ENCODE assay signal across 8 cellular contexts in the genomic region with DNA sequence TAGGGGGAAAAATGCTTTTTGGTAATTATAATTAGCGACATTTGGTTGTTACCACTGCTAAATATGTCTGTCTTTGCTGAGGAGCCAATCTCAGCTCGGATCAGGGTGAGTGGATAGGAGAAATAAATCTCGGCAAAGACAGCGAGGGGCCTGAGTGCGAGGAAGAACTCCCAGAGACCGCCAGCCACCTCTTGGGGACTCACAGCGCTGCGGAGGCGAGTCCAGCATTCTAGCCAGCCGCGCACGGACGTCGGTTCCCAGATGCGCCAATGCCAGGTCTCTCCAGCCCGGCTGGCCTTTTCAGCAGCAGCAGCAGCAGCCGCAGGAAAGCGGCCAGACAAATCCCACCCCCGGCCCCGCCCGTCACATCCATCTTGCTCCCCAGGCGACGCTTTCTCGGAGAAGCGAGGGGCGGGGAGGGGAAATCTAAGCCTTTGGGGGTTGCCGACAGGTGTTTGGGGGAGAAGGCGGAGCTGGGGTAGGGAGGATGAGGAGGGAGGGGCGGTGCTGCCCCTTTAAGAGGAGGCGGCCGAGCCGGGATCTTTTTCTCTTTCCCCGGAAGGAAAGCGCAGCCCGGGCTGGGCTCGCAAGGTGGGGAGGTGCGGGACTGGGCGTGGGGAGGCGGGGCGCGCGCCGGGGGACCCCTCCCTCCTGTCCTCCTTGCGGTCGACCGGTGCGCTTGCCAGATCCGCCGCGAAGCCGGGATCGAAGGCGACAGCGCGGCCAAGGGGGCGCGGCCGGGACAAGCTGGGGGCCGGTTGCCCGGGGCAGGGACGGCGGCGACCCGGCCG. TPM values are rescaled to one million over a fixed set of nuclear protein-coding genes. Genes with fewer than 3 reads are reported as not detected.
A peak's percentile ranks its signal among the peaks of the same experiment; 100 is the strongest.
DNase-seq lines count a peak whose midpoint lies in the region; ATAC-seq, FAIRE-seq and TF ChIP-seq lines count a peak whose summit lies in the region.

A gene (plus strand): TSS at position 685 of the 791 bp plus-strand sequence. CDS start 330 bp downstream, outside the sequence.

- intact Hi-C loops in activated CD8-positive, alpha-beta T cell treated with anti-CD3 and anti-CD28 coated beads for 36 hours (cut with micrococcal nuclease), result no loop called here
- intact Hi-C loops in lower leg skin (cut with DNase I; ENCODE audit: low total_unique reads), result no loop called here

- peaks cover 16% of the 10 kb centered on the region for H3K4me1 ChIP-seq in ectodermal cell (ENCODE audit: control insufficient read depth, insufficient read depth, low read length)

- no peak within 1 kb of the TSS for H3K27ac ChIP-seq in ectodermal cell (ENCODE audit: insufficient read depth, low read depth, low read length, poor library complexity, severe bottlenecking)

- H3K4me3 Mint-ChIP-seq in activated CD8-positive, alpha-beta T cell treated with anti-CD3 and anti-CD28 coated beads for 36 hours, result peak within 1 kb of the TSS; percentile 82

- peaks cover 3% of the 10 kb centered on the region for H3K27me3 Mint-ChIP-seq in activated CD8-positive, alpha-beta T cell treated with anti-CD3 and anti-CD28 coated beads for 36 hours

- TF ChIP-seq CTCF in D721Med (IDR thresholded peaks at IDR 0.05; ENCODE audit: insufficient read depth, missing control alignments) (no peak), lower leg skin (IDR thresholded peaks at IDR 0.05) (no peak)
- TF ChIP-seq CTCF in activated CD8-positive, alpha-beta T cell treated with anti-CD3 and anti-CD28 coated beads for 36 hours (IDR thresholded peaks at IDR 0.05), result no peak

- no peak for TF ChIP-seq POLR2A in lower leg skin (IDR thresholded peaks at IDR 0.05)

- no peak for FAIRE-seq in D721Med (lab: Jason Lieb, UNC)

- 0 to 1% methylated on average over 65 of the region's 65 CpGs for WGBS in ectodermal cell, 2 experiments
- 0 to 1% methylated on average over 54 to 60 of the region's 65 CpGs for WGBS in lower leg skin, 2 donors

- no peaks in the 10 kb centered on the region for H3K9me3 ChIP-seq in ectodermal cell (ENCODE audit: control insufficient read depth, low read length)

- DNase-seq in D721Med (ENCODE audit: insufficient read length, low spot score) (peak; percentile 72), NCI-H460 (ENCODE audit: extremely low read depth, low read depth) (peak; percentile 63), lower leg skin (ENCODE audit: low spot score in 2 of 2) (peak; percentile 39 to 92)
- peak; percentile 68 for DNase-seq in activated CD8-positive, alpha-beta T cell treated with anti-CD3 and anti-CD28 coated beads for 36 hours
- DNase-seq in stimulated activated CD4-positive, alpha-beta T cell treated with anti-CD3 and anti-CD28 coated beads, Interleukin-4, amount 100 ng/mL, for 4 hours, result peak; percentile 66 to 68

- H3K27me3 ChIP-seq in ectodermal cell (ENCODE audit: control insufficient read depth, insufficient read depth, low read length, poor library complexity, severe bottlenecking), result peaks cover 58% of the 10 kb centered on the region

- POLR2A ChIA-PET in activated CD8-positive, alpha-beta T cell treated with anti-CD3 and anti-CD28 coated beads for 36 hours (lab: Charles Lee), result interaction anchor here (0.6 to 1.7 kb wide), 6 partner anchors 11 to 205 kb away, joined by 3 to 4 read pairs (median 3); no protein-coding TSS in a partner anchor

- peaks cover 21% of the 10 kb centered on the region for H3K4me1 Mint-ChIP-seq in activated CD8-positive, alpha-beta T cell treated with anti-CD3 and anti-CD28 coated beads for 36 hours (ENCODE audit: low read depth)

- H3K27ac Mint-ChIP-seq in activated CD8-positive, alpha-beta T cell treated with anti-CD3 and anti-CD28 coated beads for 36 hours, result peak within 1 kb of the TSS; percentile 14

- no peaks in the 10 kb centered on the region for H3K36me3 Mint-ChIP-seq in activated CD8-positive, alpha-beta T cell treated with anti-CD3 and anti-CD28 coated beads for 36 hours (ENCODE audit: low read depth)

- CTCF ChIA-PET in activated CD8-positive, alpha-beta T cell treated with anti-CD3 and anti-CD28 coated beads for 36 hours (lab: Charles Lee), result interaction anchor here (0.9 to 6.4 kb wide), 9 partner anchors 10 to 500 kb away, joined by 3 to 62 read pairs (median 4); a partner anchor contains a TSS

- H3K36me3 ChIP-seq in ectodermal cell (ENCODE audit: control insufficient read depth, insufficient read depth, low read length), result no peaks in the 10 kb centered on the region

- ATAC-seq in HG02623 (IDR thresholded peaks at IDR 0.05; ENCODE audit: unreplicated experiment) (peak; percentile 37), HG03469 (IDR thresholded peaks at IDR 0.05; ENCODE audit: unreplicated experiment) (no peak)
- ATAC-seq in activated CD8-positive, alpha-beta T cell treated with anti-CD3 and anti-CD28 coated beads for 36 hours, result peak; percentile 45

- peak within 1 kb of the TSS; percentile 57 for H3K4me3 ChIP-seq in ectodermal cell (ENCODE audit: insufficient read depth, low read depth, low read length)
- H3K4me3 ChIP-seq in lower leg skin (ENCODE audit: low read depth, poor library complexity, severe bottlenecking), result peak within 1 kb of the TSS; percentile 47

- no peaks in the 10 kb centered on the region for H3K9me3 Mint-ChIP-seq in activated CD8-positive, alpha-beta T cell treated with anti-CD3 and anti-CD28 coated beads for 36 hours

RNA-seq across cellular contexts. Expression of the gene that starts here (rescaled TPM):
- 19.5 and 23.3 TPM in 2 replicates for total RNA-seq in NCI-H460 (2014; rRNA removed; shearing (Covaris generic))
- polyA plus RNA-seq in NCI-H460 (2014; cell fraction: nucleus; rRNA removed), result 15.2 and 26.3 TPM in 2 replicates
- total RNA-seq in activated CD8-positive, alpha-beta T cell treated with anti-CD3 and anti-CD28 coated beads for 36 hours, result 1 to 10 TPM; 4.2 to 7.2 TPM
- 9.0 TPM for polyA plus RNA-seq in ectodermal cell (2013, experiment 1 of 4)
- 8.5 TPM for polyA plus RNA-seq in ectodermal cell (2013, experiment 2 of 4)
- 7.9 TPM for polyA plus RNA-seq in ectodermal cell (2013, experiment 3 of 4)
- 8.1 TPM for polyA plus RNA-seq in ectodermal cell (2013, experiment 4 of 4)
- 100 to 1,000 TPM in 3 of 4 donors, 10 to 100 TPM in 1; 99.7 to 148 (median 121) TPM for total RNA-seq in lower leg skin
